Comparison of ENCODE assay signal across 16 cellular contexts in genomic region chr1:6724517-6725141, GRCh38.
DNase-seq lines count a peak whose midpoint lies in the region; ATAC-seq lines count a peak whose summit lies in the region.
"Had no signal": no experiment of that assay in that cellular context is flagged by ENCODE, and none has a peak within 500 bp of the region (broad histone marks: within the 10 kb centered on the region; RNA-seq: fewer than 3 reads in every experiment).

No MANE protein-coding gene starts in this region.

- no peak for ATAC-seq in stimulated activated naive B cell treated with anti-CD40 and anti-IgM and Interleukin-4, amounts not matched to agents 10 μg/mL and 1 μg/mL and 100 μg/mL, for 72 hours (replicated peaks)
- ATAC-seq in GM19467 (IDR thresholded peaks at IDR 0.05; ENCODE audit: unreplicated experiment) (no peak), HG03025 (IDR thresholded peaks at IDR 0.05; ENCODE audit: low FRiP score, unreplicated experiment) (no peak)
- ATAC-seq: activated CD4-positive, CD25-positive, alpha-beta regulatory T cell treated with anti-CD3 and anti-CD28 coated beads, Interleukin-2, amount 50 U/mL, for 24 hours; stimulated activated naive CD8-positive, alpha-beta T cell treated with anti-CD3 and anti-CD28 coated beads, Interleukin-15, Interleukin-2, amounts not matched to agents 100 U/mL and 50 U/mL, for 24 hours had no signal

- H3K79me2 ChIP-seq in ACC112 (ENCODE audit: control insufficient read depth, insufficient read depth, low read length, unreplicated experiment): no peaks in the 10 kb centered on the region

- DNase-seq in HS-27A (ENCODE audit: low read depth) (peak; percentile 93), amniotic epithelial cell (ENCODE audit: low read depth) (peak; percentile 89), glomerular visceral epithelial cell (ENCODE audit: extremely low spot score) (peak; percentile 86), NCI-H2107 (lab: John Stamatoyannopoulos, UW) (no peak)
- no peak for DNase-seq in stimulated activated naive B cell treated with anti-CD40 and anti-IgM and Interleukin-4, amounts not matched to agents 10 μg/mL and 1 μg/mL and 100 μg/mL, for 72 hours
- DNase-seq: activated gamma-delta T cell treated with Interleukin-2 at 50 U/mL for 16 hours; AML-193; GOT3; NCI-H345; Right ventricle myocardium superior; stimulated activated naive CD8-positive, alpha-beta T cell treated with anti-CD3 and anti-CD28 coated beads, Interleukin-15, Interleukin-2, amounts not matched to agents 100 U/mL and 50 U/mL, for 24 hours had no signal

- H3K36me3 Mint-ChIP-seq in stimulated activated naive B cell treated with anti-CD40 and anti-IgM and Interleukin-4, amounts not matched to agents 10 μg/mL and 1 μg/mL and 100 μg/mL, for 72 hours: no peaks in the 10 kb centered on the region

- peak overlapping the region; percentile 65 for H2AFZ ChIP-seq in ACC112 (ENCODE audit: low read length, unreplicated experiment)

- peaks cover 8% of the 10 kb centered on the region for H3K4me1 ChIP-seq in ACC112 (ENCODE audit: control insufficient read depth, insufficient read depth, low read length, unreplicated experiment)

- H3K36me3 ChIP-seq in ACC112 (ENCODE audit: insufficient read depth, low read length): no peaks in the 10 kb centered on the region

- H3K9me3 Mint-ChIP-seq in stimulated activated naive B cell treated with anti-CD40 and anti-IgM and Interleukin-4, amounts not matched to agents 10 μg/mL and 1 μg/mL and 100 μg/mL, for 72 hours: no peaks in the 10 kb centered on the region
- H3K9me3 Mint-ChIP-seq: neural crest cell had no signal

- no peak overlapping the region for H3K4me3 ChIP-seq in ACC112 (ENCODE audit: low read depth, low read length)

- peak overlapping the region; percentile 8; the same call in 1 of the 2 replicates for H3K27ac ChIP-seq in ACC112 (ENCODE audit: low read depth, low read length)

- no peak overlapping the region for H3K27ac Mint-ChIP-seq in stimulated activated naive B cell treated with anti-CD40 and anti-IgM and Interleukin-4, amounts not matched to agents 10 μg/mL and 1 μg/mL and 100 μg/mL, for 72 hours

- no peak overlapping the region for H3K4me3 Mint-ChIP-seq in stimulated activated naive B cell treated with anti-CD40 and anti-IgM and Interleukin-4, amounts not matched to agents 10 μg/mL and 1 μg/mL and 100 μg/mL, for 72 hours
- H3K4me3 Mint-ChIP-seq: neural crest cell had no signal

- H3K4me1 Mint-ChIP-seq in stimulated activated naive B cell treated with anti-CD40 and anti-IgM and Interleukin-4, amounts not matched to agents 10 μg/mL and 1 μg/mL and 100 μg/mL, for 72 hours: no peaks in the 10 kb centered on the region

- H3K27me3 Mint-ChIP-seq in stimulated activated naive B cell treated with anti-CD40 and anti-IgM and Interleukin-4, amounts not matched to agents 10 μg/mL and 1 μg/mL and 100 μg/mL, for 72 hours: peaks cover 15 to 18% of the 10 kb centered on the region in 2 donors

- no peaks in the 10 kb centered on the region for H3K27me3 ChIP-seq in ACC112 (ENCODE audit: insufficient read depth, low read length)

Comparison
In these comparisons a context has a peak if more than half of its experiments do, and no peak if none do; other contexts are left out.
1. DNase-seq: peak in HS-27A (single experiment), amniotic epithelial cell (single experiment) and glomerular visceral epithelial cell (single experiment); none in stimulated activated naive B cell treated with anti-CD40 and anti-IgM and Interleukin-4, amounts not matched to agents 10 μg/mL and 1 μg/mL and 100 μg/mL, for 72 hours (single experiment) and NCI-H2107 (single experiment).